In the genomic region with DNA sequence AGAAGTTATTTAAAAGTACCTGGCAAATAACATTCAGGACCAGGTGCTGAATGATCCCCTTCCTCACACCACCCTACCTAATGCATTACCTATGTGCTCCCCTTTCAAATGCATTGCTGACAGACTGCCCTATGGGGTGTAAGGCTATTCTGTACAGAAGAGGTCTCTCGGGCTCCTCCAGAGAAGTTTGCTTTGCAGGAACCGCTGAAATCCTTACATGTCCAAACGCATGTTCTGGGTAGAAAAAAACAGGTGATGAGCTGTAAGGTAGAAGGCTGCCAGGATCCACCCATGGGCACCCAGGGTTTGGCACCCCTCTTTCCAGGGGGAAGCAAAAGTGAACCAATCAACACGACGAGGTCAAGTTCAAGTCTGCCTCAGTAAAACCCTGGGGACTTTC, we compare ENCODE assay signal across 17 cellular contexts. TPM values are rescaled to one million over a fixed set of nuclear protein-coding genes. Genes with fewer than 3 reads are reported as not detected.
A peak's percentile ranks its signal among the peaks of the same experiment; 100 is the strongest.
DNase-seq lines count a peak whose midpoint lies in the region; ATAC-seq and TF ChIP-seq lines count a peak whose summit lies in the region.
"Had no signal": no experiment of that assay in that cellular context is flagged by ENCODE, and none has a peak within 500 bp of the region (broad histone marks: within the 10 kb centered on the region; RNA-seq: fewer than 3 reads in every experiment).

No MANE protein-coding gene starts in this region.

- no peaks in the 10 kb centered on the region for H3K27me3 ChIP-seq in gastroesophageal sphincter
- no peaks in the 10 kb centered on the region for H3K27me3 ChIP-seq in parathyroid adenoma (ENCODE audit: control insufficient read depth, insufficient read depth, low read length)

- H3K4me3 ChIP-seq in gastroesophageal sphincter (no peak overlapping the region), parathyroid adenoma (ENCODE audit: low read depth, low read length) (no peak overlapping the region)

- H3K79me2 ChIP-seq in parathyroid adenoma: no peaks in the 10 kb centered on the region

- 68 to 80% methylated on average over 1 to 4 of the region's 5 CpGs for WGBS in gastroesophageal sphincter (ENCODE audit: low coverage in 1 of 2), 2 donors

- H3K27me3 Mint-ChIP-seq in type B pancreatic cell: no peaks in the 10 kb centered on the region
- H3K27me3 Mint-ChIP-seq in activated T-cell treated with anti-CD3 and anti-CD28 coated beads, Interleukin-2, amount 50 U/mL, for 4 hours (ENCODE audit: low read depth): no peaks in the 10 kb centered on the region
- H3K27me3 Mint-ChIP-seq: CD4-positive, alpha-beta T cell had no signal

- H3K36me3 ChIP-seq in gastroesophageal sphincter (no peaks in the 10 kb centered on the region), parathyroid adenoma (ENCODE audit: control insufficient read depth, insufficient read depth, low read length) (no peaks in the 10 kb centered on the region)

- no peaks in the 10 kb centered on the region for H3K9me3 ChIP-seq in gastroesophageal sphincter
- no peaks in the 10 kb centered on the region for H3K9me3 ChIP-seq in parathyroid adenoma (ENCODE audit: control insufficient read depth, low read length)

- no peak overlapping the region for H3K4me3 Mint-ChIP-seq in type B pancreatic cell
- no peak overlapping the region for H3K4me3 Mint-ChIP-seq in activated T-cell treated with anti-CD3 and anti-CD28 coated beads, Interleukin-2, amount 50 U/mL, for 4 hours
- H3K4me3 Mint-ChIP-seq: activated naive CD4-positive, alpha-beta T cell treated with anti-CD3 and anti-CD28 coated beads, Interleukin-2, amount 10 ng/mL, durations not matched to agents 7 days and 5 days; CD4-positive, alpha-beta T cell; immature natural killer cell; WTC11 had no signal

- peaks cover 80% of the 10 kb centered on the region for H3K4me1 Mint-ChIP-seq in type B pancreatic cell (ENCODE audit: unreplicated experiment)
- H3K4me1 Mint-ChIP-seq in activated T-cell treated with anti-CD3 and anti-CD28 coated beads, Interleukin-2, amount 50 U/mL, for 4 hours (ENCODE audit: low read depth): no peaks in the 10 kb centered on the region
- H3K4me1 Mint-ChIP-seq: immature natural killer cell had no signal

- no peak overlapping the region for H3K9ac ChIP-seq in parathyroid adenoma

- H3K36me3 Mint-ChIP-seq in type B pancreatic cell: no peaks in the 10 kb centered on the region
- H3K36me3 Mint-ChIP-seq in activated T-cell treated with anti-CD3 and anti-CD28 coated beads, Interleukin-2, amount 50 U/mL, for 4 hours (ENCODE audit: insufficient read depth): no peaks in the 10 kb centered on the region
- H3K36me3 Mint-ChIP-seq: activated naive CD4-positive, alpha-beta T cell treated with anti-CD3 and anti-CD28 coated beads, Interleukin-2, amount 10 ng/mL, durations not matched to agents 7 days and 5 days; immature natural killer cell; WTC11 had no signal

- TF ChIP-seq CTCF in gastroesophageal sphincter (IDR thresholded peaks at IDR 0.05): no peak
- TF ChIP-seq CTCF in parathyroid adenoma (IDR thresholded peaks at IDR 0.05): no peak
- TF ChIP-seq CTCF in type B pancreatic cell (conservative IDR thresholded peaks at IDR 0.05): no peak

- ATAC-seq in gastroesophageal sphincter: no peak
- ATAC-seq in HG02571 (IDR thresholded peaks at IDR 0.05; ENCODE audit: unreplicated experiment): no peak
- ATAC-seq in activated T-cell treated with anti-CD3 and anti-CD28 coated beads, Interleukin-2, amount 50 U/mL, for 4 hours: no peak
- ATAC-seq: HCT116, WTC11 had no signal

- H2AFZ ChIP-seq in parathyroid adenoma: no peak overlapping the region

- peak overlapping the region; percentile 7 for H3K27ac Mint-ChIP-seq in type B pancreatic cell
- H3K27ac Mint-ChIP-seq: activated naive CD4-positive, alpha-beta T cell treated with anti-CD3 and anti-CD28 coated beads, Interleukin-2, amount 10 ng/mL, durations not matched to agents 7 days and 5 days; CD4-positive, alpha-beta T cell; immature natural killer cell; WTC11 had no signal

- peak; percentile 14 for DNase-seq in activated effector memory CD4-positive, alpha-beta T cell treated with anti-CD3 and anti-CD28 coated beads, Interleukin-2, amount 50 U/mL, for 16 hours
- no peak for DNase-seq in activated effector memory CD4-positive, alpha-beta T cell treated with Interleukin-2 at 50 U/mL for 16 hours
- no peak for DNase-seq in type B pancreatic cell (ENCODE audit: extremely low spot score, unreplicated experiment)
- DNase-seq in activated CD4-positive, alpha-beta T cell treated with anti-CD3 and anti-CD28 coated beads, Interleukin-2, amount 50 U/mL, for 4 hours: no peak
- DNase-seq in activated T-cell treated with anti-CD3 and anti-CD28 coated beads, Interleukin-2, amount 50 U/mL, for 4 hours: no peak
- DNase-seq: activated naive CD4-positive, alpha-beta T cell treated with anti-CD3 and anti-CD28 coated beads, Interleukin-2, amount 10 ng/mL, durations not matched to agents 7 days and 5 days; CD4-positive, alpha-beta T cell; immature natural killer cell; MV-4-11; RPMI8226; stimulated activated CD4-positive, alpha-beta T cell treated with anti-CD3 and anti-CD28 coated beads, Interleukin-4, amount 100 ng/mL, for 1 hour had no signal

- H3K27ac ChIP-seq in gastroesophageal sphincter (peak overlapping the region; percentile 95 to 99 (median 96)), parathyroid adenoma (peak overlapping the region; percentile 74)
- H3K27ac ChIP-seq: 22Rv1 had no signal

- no peaks in the 10 kb centered on the region for H3K9me3 Mint-ChIP-seq in type B pancreatic cell
- no peaks in the 10 kb centered on the region for H3K9me3 Mint-ChIP-seq in activated T-cell treated with anti-CD3 and anti-CD28 coated beads, Interleukin-2, amount 50 U/mL, for 4 hours
- H3K9me3 Mint-ChIP-seq: activated naive CD4-positive, alpha-beta T cell treated with anti-CD3 and anti-CD28 coated beads, Interleukin-2, amount 10 ng/mL, durations not matched to agents 7 days and 5 days; CD4-positive, alpha-beta T cell; immature natural killer cell; WTC11 had no signal

- peaks cover 44 to 100% (median 79%) of the 10 kb centered on the region in 3 donors for H3K4me1 ChIP-seq in gastroesophageal sphincter
- peaks cover 16% of the 10 kb centered on the region for H3K4me1 ChIP-seq in parathyroid adenoma

- TF ChIP-seq POLR2A in gastroesophageal sphincter (IDR thresholded peaks at IDR 0.05): no peak

- TF ChIP-seq EP300 in gastroesophageal sphincter (IDR thresholded peaks at IDR 0.05): no peak

- no peak overlapping the region for H3K4me2 ChIP-seq in parathyroid adenoma (ENCODE audit: low read length)

RNA-seq across cellular contexts. Expression of gene TARBP1, which starts 58.3 kb away (rescaled TPM):
- total RNA-seq in gastroesophageal sphincter: 1 to 10 TPM; 6.7 to 9.6 (median 8.7) TPM
- 22.2 and 38.1 TPM in 2 replicates for total RNA-seq in type B pancreatic cell (ENCODE audit: low replicate concordance)
- 10 to 100 TPM; 27.6 to 38.0 (median 33.5) TPM for total RNA-seq in activated T-cell treated with anti-CD3 and anti-CD28 coated beads, Interleukin-2, amount 50 U/mL, for 4 hours
